In genomic region chr19:1491114-1491848, GRCh38 we compare ENCODE assay signal across 8 cellular contexts. TPM values are rescaled to one million over a fixed set of nuclear protein-coding genes. Genes with fewer than 3 reads are reported as not detected.
A peak's percentile ranks its signal among the peaks of the same experiment; 100 is the strongest.
DNase-seq lines count a peak whose midpoint lies in the region; ATAC-seq, FAIRE-seq and TF ChIP-seq lines count a peak whose summit lies in the region.

Gene REEP6, plus strand, starts transcription at chr19:1491181. Its CDS starts 89 bp downstream, at chr19:1491270.

- no peaks in the 10 kb centered on the region for H3F3A ChIP-seq in MM.1S (ENCODE audit: insufficient read depth, low read length)

- H2BK15ac ChIP-seq in H1 (ENCODE audit: low read length) = no peak within 1 kb of the TSS

- no peaks in the 10 kb centered on the region for H3K9me3 Mint-ChIP-seq in CD4-positive, alpha-beta T cell

- H3K23ac ChIP-seq in H1 (ENCODE audit: insufficient read length) = no peak within 1 kb of the TSS

- no peaks in the 10 kb centered on the region for H3K79me1 ChIP-seq in H1 (ENCODE audit: low read depth, low read length)

- no peak for DNase-seq in CD4-positive, alpha-beta T cell
- no peak for DNase-seq in MM.1S
- DNase-seq in H1 (ENCODE audit: low read depth in 1 of 2, low spot score in 2 of 2) = no peak
- DNase-seq in stimulated activated naive CD4-positive, alpha-beta T cell (lab: John Stamatoyannopoulos, UW) = no peak
- no peak for DNase-seq in activated effector memory CD4-positive, alpha-beta T cell treated with anti-CD3 and anti-CD28 coated beads, Interleukin-2, amount 50 U/mL, for 16 hours
- DNase-seq in SIG-M5 treated with dmso at 0.1 percent for 504 hours (lab: John Stamatoyannopoulos, UW; ENCODE audit: unreplicated experiment) = no peak

- no peak within 1 kb of the TSS for H2BK20ac ChIP-seq in H1 (ENCODE audit: low read length)

- H3K4me1 Mint-ChIP-seq in CD4-positive, alpha-beta T cell (ENCODE audit: low read depth) = peaks cover 12% of the 10 kb centered on the region

- H4K8ac ChIP-seq in H1 (ENCODE audit: extremely low read depth, insufficient read depth, low read length) = peak within 1 kb of the TSS; percentile 73

- H2AFZ ChIP-seq in MM.1S (ENCODE audit: low read length) = peak within 1 kb of the TSS; percentile 88
- peak within 1 kb of the TSS; percentile 96; the same call in 1 of the 2 replicates for H2AFZ ChIP-seq in H1 (ENCODE audit: low read length)
- H2AFZ ChIP-seq in neuron (ENCODE audit: low read depth, low read length) = peak within 1 kb of the TSS; percentile 52

- CTCF ChIA-PET in CD4-positive, alpha-beta T cell (lab: Charles Lee) = interaction anchor here (0.6 to 1.6 kb wide), 2 partner anchors 20 to 27 kb away, joined by 3 to 9 read pairs; no protein-coding TSS in a partner anchor
- CTCF ChIA-PET in H1 (lab: Charles Lee; ENCODE audit: partially characterized antibody) = interaction anchor here (0.6 to 1.3 kb wide), 4 partner anchors 13 to 730 kb away, joined by 4 to 7 read pairs (median 4); no protein-coding TSS in a partner anchor

- H3K23me2 ChIP-seq in H1 (ENCODE audit: low read depth, low read length) = peaks cover 7% of the 10 kb centered on the region; the same call in 1 of the 2 replicates

- no peak within 1 kb of the TSS for H2BK120ac ChIP-seq in H1 (replicated peaks; ENCODE audit: low read depth, low read length)

- FAIRE-seq in H1 (lab: Jason Lieb, UNC) = no peak

- peak within 1 kb of the TSS; percentile 36 for H3K56ac ChIP-seq in H1 (replicated peaks; ENCODE audit: insufficient read length, low read depth, low read length)

- no peaks in the 10 kb centered on the region for H3K27me3 Mint-ChIP-seq in CD4-positive, alpha-beta T cell

- H3K14ac ChIP-seq in H1 (ENCODE audit: insufficient read length) = no peak within 1 kb of the TSS

- intact Hi-C loops in CD4-positive, alpha-beta T cell (cut with DNase I, micrococcal nuclease) = loop anchor here in 1 of 2 experiments (1.0 to 2.0 kb wide), 3 partner anchors 17 to 84 kb away; partner anchors contain the start of gene DAZAP1

- H3K9me2 ChIP-seq in MM.1S (replicated peaks; ENCODE audit: insufficient read depth, low read length) = no peaks in the 10 kb centered on the region

- no peak for TF ChIP-seq CTCF in CD4-positive, alpha-beta T cell (IDR thresholded peaks at IDR 0.05)
- no peak for TF ChIP-seq CTCF in MM.1S (IDR thresholded peaks at IDR 0.05; ENCODE audit: low read length)
- no peak for TF ChIP-seq CTCF in H1 (IDR thresholded peaks at IDR 0.05; ENCODE audit: control extremely low read depth in 1 of 3, insufficient read depth in 1 of 3, low read depth in 1 of 3, low read length in 3 of 3)

- H3K36me3 ChIP-seq in MM.1S (replicated peaks; ENCODE audit: insufficient read depth, low read length) (no peaks in the 10 kb centered on the region), H1 (ENCODE audit: control insufficient read depth in 2 of 4, insufficient read depth in 4 of 4, low read length in 3 of 4) (no peaks in the 10 kb centered on the region), neuron (ENCODE audit: insufficient read depth, low read length) (no peaks in the 10 kb centered on the region)

- peak within 1 kb of the TSS; percentile 99 for H3K4me2 ChIP-seq in MM.1S (ENCODE audit: low read depth, low read length)
- H3K4me2 ChIP-seq in H1 (ENCODE audit: insufficient read depth in 1 of 2, low read depth in 2 of 2, low read length in 2 of 2) = peak within 1 kb of the TSS; percentile 66 to 89

- H3K27ac Mint-ChIP-seq in CD4-positive, alpha-beta T cell = peak within 1 kb of the TSS; percentile 60

- peaks cover 10% of the 10 kb centered on the region for H3K4me1 ChIP-seq in MM.1S (ENCODE audit: low read length)
- H3K4me1 ChIP-seq in H1 (replicated peaks in 1 of 4; ENCODE audit: control insufficient read depth in 3 of 4, insufficient read depth in 4 of 4, low read length in 3 of 4) = peaks cover 0 to 5% (median 2%) of the 10 kb centered on the region in 4 experiments; a peak in 4 of 7 replicates
- H3K4me1 ChIP-seq in neuron (ENCODE audit: insufficient read depth, low read length) = peaks cover 21% of the 10 kb centered on the region

- no peaks in the 10 kb centered on the region for H3K27me3 ChIP-seq in CD4-positive, alpha-beta T cell (ENCODE audit: control insufficient read depth, insufficient read depth, low read length)
- H3K27me3 ChIP-seq in MM.1S (replicated peaks; ENCODE audit: insufficient read depth, low read length) = peaks cover 82% of the 10 kb centered on the region
- peaks cover 3 to 17% (median 9%) of the 10 kb centered on the region in 4 experiments; a peak in 6 of 7 replicates for H3K27me3 ChIP-seq in H1 (replicated peaks in 1 of 4; ENCODE audit: control insufficient read depth in 3 of 4, extremely low read depth in 1 of 4, insufficient read depth in 3 of 4, low read length in 3 of 4)
- H3K27me3 ChIP-seq in neuron (ENCODE audit: insufficient read depth, low read length) = no peaks in the 10 kb centered on the region

- H3K4ac ChIP-seq in H1 (replicated peaks; ENCODE audit: insufficient read length, low read depth, low read length) = peak within 1 kb of the TSS; percentile 85

- H2BK12ac ChIP-seq in H1 (ENCODE audit: low read depth, low read length) = 0 out of 2 replicates have a peak within 1 kb of the TSS, but pooled peaks have one; percentile 44

- H2BK5ac ChIP-seq in H1 (ENCODE audit: low read depth, low read length) = peak within 1 kb of the TSS; percentile 66; the same call in 1 of the 2 replicates

- 8% methylated on average over 31 of the region's 73 CpGs; no CpG with 5 or more reads in 1 of the 2 experiments for WGBS in H1 (ENCODE audit: extremely low coverage in 1 of 2, insufficient coverage in 1 of 2, insufficient read length in 1 of 2, insufficient replicate concordance in 2 of 2, low coverage in 1 of 2, low lambda C conversion rate in 2 of 2, missing lambda C conversion rate in 1 of 2), 2 experiments

- no peaks in the 10 kb centered on the region for H3K79me2 ChIP-seq in MM.1S (ENCODE audit: low read length)
- H3K79me2 ChIP-seq in H1 (ENCODE audit: control insufficient read depth in 1 of 2, insufficient read depth in 2 of 2, low read length in 2 of 2) = no peaks in the 10 kb centered on the region

- H4K20me1 ChIP-seq in MM.1S (ENCODE audit: insufficient read depth, low read length) = no peaks in the 10 kb centered on the region
- peaks cover 0 to 3% of the 10 kb centered on the region in 2 experiments for H4K20me1 ChIP-seq in H1 (replicated peaks in 1 of 2; ENCODE audit: control insufficient read depth in 1 of 2, insufficient read depth in 2 of 2, low read length in 2 of 2)

- POLR2A ChIA-PET in CD4-positive, alpha-beta T cell (lab: Charles Lee) = interaction anchor here (0.7 to 1.8 kb wide), 11 partner anchors 15 to 980 kb away, joined by 3 to 8 read pairs (median 4); partner anchors contain the start of genes CIRBP, FAM174C and MBD3
- POLR2A ChIA-PET in H1 (lab: Charles Lee; ENCODE audit: partially characterized antibody) = interaction anchor here (0.6 to 1.9 kb wide), 7 partner anchors 11 to 123 kb away, joined by 3 to 8 read pairs (median 4); no protein-coding TSS in a partner anchor

- H3K18ac ChIP-seq in H1 (ENCODE audit: extremely low read depth, low read length) = peak within 1 kb of the TSS; percentile 62

- TF ChIP-seq EP300 in H1 (IDR thresholded peaks at IDR 0.05; ENCODE audit: borderline replicate concordance in 1 of 2, low read depth in 2 of 2, low read length in 2 of 2) = no peak

- TF ChIP-seq POLR2A in H1 (IDR thresholded peaks at IDR 0.05; ENCODE audit: control extremely low read depth in 1 of 2, low read depth in 2 of 2, low read length in 2 of 2) = no peak

- H3K27ac ChIP-seq in CD4-positive, alpha-beta T cell (ENCODE audit: low read depth, low read length) = peak within 1 kb of the TSS; percentile 29
- H3K27ac ChIP-seq in MM.1S (ENCODE audit: low read length) (peak within 1 kb of the TSS; percentile 51; the same call in 1 of the 2 replicates), H1 (ENCODE audit: low read depth, low read length) (peak within 1 kb of the TSS; percentile 58; the same call in 1 of the 2 replicates)

- no peak for TF ChIP-seq RAD21 in H1 (IDR thresholded peaks at IDR 0.05 in 1 of 2, conservative IDR thresholded peaks at IDR 0.05 in 1 of 2; ENCODE audit: low read depth in 2 of 2, low read length in 2 of 2)

- H3K9me3 ChIP-seq in CD4-positive, alpha-beta T cell (ENCODE audit: control insufficient read depth, low read length) = no peaks in the 10 kb centered on the region
- no peaks in the 10 kb centered on the region for H3K9me3 ChIP-seq in MM.1S (replicated peaks; ENCODE audit: insufficient read depth, low read length)
- no peaks in the 10 kb centered on the region for H3K9me3 ChIP-seq in H1 (ENCODE audit: insufficient read depth in 2 of 2, low read depth in 1 of 2, low read length in 1 of 2)
- no peaks in the 10 kb centered on the region for H3K9me3 ChIP-seq in neuron (ENCODE audit: low read length)

- peak within 1 kb of the TSS; percentile 60 for H3K9ac ChIP-seq in MM.1S (ENCODE audit: low read length)
- H3K9ac ChIP-seq in H1 (replicated peaks in 1 of 4; ENCODE audit: extremely low read depth in 1 of 4, low read depth in 3 of 4, low read length in 3 of 4) = peak within 1 kb of the TSS; percentile 5 to 69 (median 47); a peak in 5 of 7 replicates

- H3K4me3 ChIP-seq in MM.1S (ENCODE audit: low read length) (peak within 1 kb of the TSS; percentile 72), H1 (ENCODE audit: extremely low read depth in 1 of 4, insufficient read depth in 2 of 4, low read depth in 3 of 4, low read length in 4 of 4) (peak within 1 kb of the TSS; percentile 52 to 80 (median 74)), neuron (ENCODE audit: low read length) (peak within 1 kb of the TSS; percentile 53)

- ATAC-seq in CD4-positive, alpha-beta T cell (ENCODE audit: poor library complexity) = no peak
- no peak for ATAC-seq in HG02840 (IDR thresholded peaks at IDR 0.05; ENCODE audit: low FRiP score, unreplicated experiment)

- peak within 1 kb of the TSS; percentile 40 for H4K91ac ChIP-seq in H1 (replicated peaks; ENCODE audit: insufficient read length, low read length)

- no peak within 1 kb of the TSS for H2AK5ac ChIP-seq in H1 (ENCODE audit: low read depth, low read length)

- H3K4me3 Mint-ChIP-seq in CD4-positive, alpha-beta T cell = peak within 1 kb of the TSS; percentile 84

- H3K36me3 Mint-ChIP-seq in CD4-positive, alpha-beta T cell (ENCODE audit: low read depth) = peaks cover 4% of the 10 kb centered on the region

- peak within 1 kb of the TSS; percentile 86 for H4K5ac ChIP-seq in H1 (ENCODE audit: insufficient read length, low read depth, low read length)

TF ChIP-seq in H1, 55 proteins besides CTCF, POLR2A, EP300 and RAD21 (continues in another document):
- peak; percentile 90 for TF ChIP-seq KDM4A (IDR thresholded peaks at IDR 0.05; ENCODE audit: low read depth, low read length, severe bottlenecking)

RNA-seq across cellular contexts. Expression of gene REEP6, which starts in this region (rescaled TPM):
- 1 to 10 TPM; 2.2 to 2.8 TPM for total RNA-seq in CD4-positive, alpha-beta T cell
- 12.6 and 13.4 TPM in 2 replicates for total RNA-seq in H1 (2021; fragmentation: NEBNext Ultra II Directional; extraction: Animal tissue kit (Norgen Biotek cat#: 25700))
- 20.7 and 31.4 TPM in 2 replicates for polyA plus RNA-seq in H1 (2011; rRNA removed)
- 12.6 TPM for polyA plus RNA-seq in H1 (2011; cell fraction: cytosol; rRNA removed)
- polyA plus RNA-seq in H1 (2011; cell fraction: nucleus; rRNA removed) = 14.4 TPM
- polyA plus RNA-seq in H1 (2012, experiment 1 of 2) = 8.7 to 19.5 TPM (median 15.4 TPM) in 4 replicates
- 12.8 TPM for polyA plus RNA-seq in H1 (2012, experiment 2 of 2)
- polyA plus RNA-seq in H1 (2013, experiment 1 of 2) = 17.9 TPM
- 25.1 TPM for polyA plus RNA-seq in H1 (2013, experiment 2 of 2)
- 4.2 and 5.5 TPM in 2 replicates for polyA minus RNA-seq in H1 (2011; rRNA and poly(A)+ RNA removed)
- 13.8 TPM for polyA minus RNA-seq in H1 (2011; cell fraction: cytosol; rRNA and poly(A)+ RNA removed)
- 6.6 TPM for polyA minus RNA-seq in H1 (2011; cell fraction: nucleus; rRNA and poly(A)+ RNA removed)
